ENCODE assay signal across 1 cellular context in genomic region chr1:46158312-46159281, GRCh38.
A peak's percentile ranks its signal among the peaks of the same experiment; 100 is the strongest.
TF ChIP-seq lines count a peak whose summit lies in the region.

No MANE protein-coding gene starts in this region.

TF ChIP-seq in K562, 482 proteins besides CTCF, POLR2A, EP300 and RAD21 (continued from another document and continues in another):
- TF ChIP-seq UBTF (IDR thresholded peaks at IDR 0.05; ENCODE audit: borderline replicate concordance in 1 of 2, low read depth in 2 of 2, low read length in 2 of 2) (peak; percentile 58 to 61; a peak in 1 of 4 replicates), ZNF282 (CRISPR knock-in tag; IDR thresholded peaks at IDR 0.05) (no peak), RERE (CRISPR knock-in tag; IDR thresholded peaks at IDR 0.05; ENCODE audit: borderline replicate concordance) (0 out of 2 replicates have a peak, but pooled peaks have one; percentile 54), GABPB2 (CRISPR knock-in tag; conservative IDR thresholded peaks at IDR 0.05) (no peak), HDAC2 (IDR thresholded peaks at IDR 0.05) (peak; percentile 99), IFI16 (CRISPR knock-in tag; IDR thresholded peaks at IDR 0.05) (no peak), TEAD4 (IDR thresholded peaks at IDR 0.05; ENCODE audit: low read length) (peak; percentile 99), TEAD4 (CRISPR knock-in tag; IDR thresholded peaks at IDR 0.05; ENCODE audit: borderline replicate concordance) (no peak), ZNF165 (CRISPR knock-in tag; IDR thresholded peaks at IDR 0.05; ENCODE audit: borderline replicate concordance) (no peak), KHSRP (IDR thresholded peaks at IDR 0.05) (peak; percentile 93), PBX2 (CRISPR knock-in tag; IDR thresholded peaks at IDR 0.05; ENCODE audit: low read depth) (no peak), PBX2 (tag; conservative IDR thresholded peaks at IDR 0.05; ENCODE audit: low read depth) (peak; percentile 99), KLF16 (IDR thresholded peaks at IDR 0.05) (peak; percentile 99), LEF1 (IDR thresholded peaks at IDR 0.05) (peak; percentile 97), RFX5 (IDR thresholded peaks at IDR 0.05; ENCODE audit: low read depth, low read length) (no peak), CBFA2T3 (IDR thresholded peaks at IDR 0.05) (peak; percentile 100), MTF1 (CRISPR knock-in tag; IDR thresholded peaks at IDR 0.05; ENCODE audit: borderline replicate concordance) (no peak), ZBTB34 (CRISPR knock-in tag; IDR thresholded peaks at IDR 0.05) (no peak), RBM14 (IDR thresholded peaks at IDR 0.05; ENCODE audit: borderline replicate concordance, insufficient read depth, low read depth, low read length) (no peak), E4F1 (CRISPR knock-in tag; IDR thresholded peaks at IDR 0.05; ENCODE audit: borderline replicate concordance) (no peak), HEY1 (CRISPR knock-in tag; IDR thresholded peaks at IDR 0.05; ENCODE audit: borderline replicate concordance) (no peak), RCOR1 (IDR thresholded peaks at IDR 0.05; ENCODE audit: borderline replicate concordance in 1 of 2, low read depth in 2 of 2, low read length in 2 of 2) (peak; percentile 88 to 97), ZBTB40 (IDR thresholded peaks at IDR 0.05) (peak; percentile 26; the same call in 1 of the 2 replicates), ZBTB40 (CRISPR knock-in tag; IDR thresholded peaks at IDR 0.05) (no peak), TARDBP (IDR thresholded peaks at IDR 0.05) (peak; percentile 94), THRA (IDR thresholded peaks at IDR 0.05) (no peak), TOE1 (IDR thresholded peaks at IDR 0.05; ENCODE audit: borderline replicate concordance) (peak; percentile 95), TOE1 (CRISPR knock-in tag; IDR thresholded peaks at IDR 0.05; ENCODE audit: borderline replicate concordance, low read depth) (no peak), CREM (IDR thresholded peaks at IDR 0.05; ENCODE audit: low read depth) (peak; percentile 76), NR3C1 (CRISPR knock-in tag; IDR thresholded peaks at IDR 0.05) (no peak), NBN (IDR thresholded peaks at IDR 0.05; ENCODE audit: low read depth) (peak; percentile 98), BCOR (IDR thresholded peaks at IDR 0.05) (peak; percentile 96), RBM34 (IDR thresholded peaks at IDR 0.05; ENCODE audit: borderline replicate concordance, insufficient read depth, low read length) (no peak), BRD4 (IDR thresholded peaks at IDR 0.05) (no peak)
